8 cellular contexts compared by ENCODE assay signal in the genomic region with DNA sequence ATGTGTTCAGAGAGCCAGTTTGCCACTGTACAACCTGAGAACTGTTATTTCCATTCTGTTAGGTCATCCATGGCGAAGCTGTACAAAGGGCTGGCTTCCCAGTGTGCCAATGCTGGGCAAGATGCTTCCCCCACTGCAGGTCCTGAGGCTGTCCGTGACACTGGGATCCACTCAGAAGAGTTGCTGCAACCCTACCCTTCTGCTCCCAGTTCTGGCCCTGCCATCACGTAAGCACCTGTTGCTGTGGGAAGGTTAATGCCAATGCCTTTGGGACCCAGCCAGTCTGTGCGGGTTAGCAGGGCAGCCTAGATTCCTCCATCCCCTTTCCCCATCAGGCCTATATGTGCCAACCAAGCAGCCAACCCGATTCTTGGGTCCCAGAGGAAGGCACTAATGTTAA.
"Had no signal": no experiment of that assay in that cellular context is flagged by ENCODE, and none has a peak within 500 bp of the region (broad histone marks: within the 10 kb centered on the region; RNA-seq: fewer than 3 reads in every experiment).

No MANE protein-coding gene starts in this region.

- H3K36me3 ChIP-seq: HAP-1 had no signal

- DNase-seq: GM23248, GOT3, H7, KBM-7 had no signal

- H3K4me1 ChIP-seq: HAP-1 had no signal

- H3K4me3 ChIP-seq: GM23248, HAP-1 had no signal

- ATAC-seq: HCT116, HepG2 had no signal

- H3K9me3 ChIP-seq: HAP-1 had no signal

- H3K27ac ChIP-seq: GM23248, HL-60 had no signal
